2 cellular contexts compared by ENCODE assay signal in the genomic region with DNA sequence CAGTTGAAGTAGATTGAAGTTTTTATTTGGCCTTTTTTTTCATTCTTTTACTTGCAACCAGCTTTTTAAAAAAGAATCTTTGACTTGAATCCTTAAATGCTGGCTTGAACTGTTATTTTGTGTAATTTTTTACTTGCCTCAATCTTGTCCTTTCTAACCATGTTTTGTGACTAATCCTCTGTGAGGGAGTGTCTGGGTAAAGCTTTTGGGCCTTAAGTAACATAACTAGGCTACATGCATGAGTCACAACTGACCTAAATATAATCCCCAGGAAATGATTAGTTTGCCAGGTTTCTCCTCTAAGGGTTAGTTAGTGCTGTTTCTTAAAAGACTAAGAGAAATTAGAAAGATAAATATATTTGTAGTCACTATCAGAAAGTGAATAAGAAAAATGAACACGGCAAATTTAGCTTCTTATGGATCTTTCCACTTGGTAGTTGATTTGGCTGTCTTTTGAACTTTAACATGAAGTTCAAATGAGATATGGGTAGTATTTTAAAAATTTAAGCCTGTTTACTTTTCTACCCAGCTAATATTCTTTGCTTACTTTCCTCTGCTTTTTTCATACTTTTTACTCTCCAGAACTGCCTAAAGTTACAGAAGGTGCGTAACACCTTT.
A peak's percentile ranks its signal among the peaks of the same experiment; 100 is the strongest.
TF ChIP-seq lines count a peak whose summit lies in the region.

No MANE protein-coding gene starts in this region.

TF ChIP-seq in liver, 16 proteins besides CTCF, POLR2A, EP300 and RAD21:
- TF ChIP-seq HNF4A (conservative IDR thresholded peaks at IDR 0.05) (no peak), HNF4G (IDR thresholded peaks at IDR 0.05) (no peak), MAX (IDR thresholded peaks at IDR 0.05) (no peak), GABPA (IDR thresholded peaks at IDR 0.05 in 1 of 2, conservative IDR thresholded peaks at IDR 0.05 in 1 of 2) (no peak), JUND (IDR thresholded peaks at IDR 0.05) (peak; percentile 49 to 60)
TF ChIP-seq in liver: peak in this region for 1.

TF ChIP-seq in HepG2, 621 proteins besides CTCF, POLR2A, EP300 and RAD21:
- TF ChIP-seq, protein P1, sequence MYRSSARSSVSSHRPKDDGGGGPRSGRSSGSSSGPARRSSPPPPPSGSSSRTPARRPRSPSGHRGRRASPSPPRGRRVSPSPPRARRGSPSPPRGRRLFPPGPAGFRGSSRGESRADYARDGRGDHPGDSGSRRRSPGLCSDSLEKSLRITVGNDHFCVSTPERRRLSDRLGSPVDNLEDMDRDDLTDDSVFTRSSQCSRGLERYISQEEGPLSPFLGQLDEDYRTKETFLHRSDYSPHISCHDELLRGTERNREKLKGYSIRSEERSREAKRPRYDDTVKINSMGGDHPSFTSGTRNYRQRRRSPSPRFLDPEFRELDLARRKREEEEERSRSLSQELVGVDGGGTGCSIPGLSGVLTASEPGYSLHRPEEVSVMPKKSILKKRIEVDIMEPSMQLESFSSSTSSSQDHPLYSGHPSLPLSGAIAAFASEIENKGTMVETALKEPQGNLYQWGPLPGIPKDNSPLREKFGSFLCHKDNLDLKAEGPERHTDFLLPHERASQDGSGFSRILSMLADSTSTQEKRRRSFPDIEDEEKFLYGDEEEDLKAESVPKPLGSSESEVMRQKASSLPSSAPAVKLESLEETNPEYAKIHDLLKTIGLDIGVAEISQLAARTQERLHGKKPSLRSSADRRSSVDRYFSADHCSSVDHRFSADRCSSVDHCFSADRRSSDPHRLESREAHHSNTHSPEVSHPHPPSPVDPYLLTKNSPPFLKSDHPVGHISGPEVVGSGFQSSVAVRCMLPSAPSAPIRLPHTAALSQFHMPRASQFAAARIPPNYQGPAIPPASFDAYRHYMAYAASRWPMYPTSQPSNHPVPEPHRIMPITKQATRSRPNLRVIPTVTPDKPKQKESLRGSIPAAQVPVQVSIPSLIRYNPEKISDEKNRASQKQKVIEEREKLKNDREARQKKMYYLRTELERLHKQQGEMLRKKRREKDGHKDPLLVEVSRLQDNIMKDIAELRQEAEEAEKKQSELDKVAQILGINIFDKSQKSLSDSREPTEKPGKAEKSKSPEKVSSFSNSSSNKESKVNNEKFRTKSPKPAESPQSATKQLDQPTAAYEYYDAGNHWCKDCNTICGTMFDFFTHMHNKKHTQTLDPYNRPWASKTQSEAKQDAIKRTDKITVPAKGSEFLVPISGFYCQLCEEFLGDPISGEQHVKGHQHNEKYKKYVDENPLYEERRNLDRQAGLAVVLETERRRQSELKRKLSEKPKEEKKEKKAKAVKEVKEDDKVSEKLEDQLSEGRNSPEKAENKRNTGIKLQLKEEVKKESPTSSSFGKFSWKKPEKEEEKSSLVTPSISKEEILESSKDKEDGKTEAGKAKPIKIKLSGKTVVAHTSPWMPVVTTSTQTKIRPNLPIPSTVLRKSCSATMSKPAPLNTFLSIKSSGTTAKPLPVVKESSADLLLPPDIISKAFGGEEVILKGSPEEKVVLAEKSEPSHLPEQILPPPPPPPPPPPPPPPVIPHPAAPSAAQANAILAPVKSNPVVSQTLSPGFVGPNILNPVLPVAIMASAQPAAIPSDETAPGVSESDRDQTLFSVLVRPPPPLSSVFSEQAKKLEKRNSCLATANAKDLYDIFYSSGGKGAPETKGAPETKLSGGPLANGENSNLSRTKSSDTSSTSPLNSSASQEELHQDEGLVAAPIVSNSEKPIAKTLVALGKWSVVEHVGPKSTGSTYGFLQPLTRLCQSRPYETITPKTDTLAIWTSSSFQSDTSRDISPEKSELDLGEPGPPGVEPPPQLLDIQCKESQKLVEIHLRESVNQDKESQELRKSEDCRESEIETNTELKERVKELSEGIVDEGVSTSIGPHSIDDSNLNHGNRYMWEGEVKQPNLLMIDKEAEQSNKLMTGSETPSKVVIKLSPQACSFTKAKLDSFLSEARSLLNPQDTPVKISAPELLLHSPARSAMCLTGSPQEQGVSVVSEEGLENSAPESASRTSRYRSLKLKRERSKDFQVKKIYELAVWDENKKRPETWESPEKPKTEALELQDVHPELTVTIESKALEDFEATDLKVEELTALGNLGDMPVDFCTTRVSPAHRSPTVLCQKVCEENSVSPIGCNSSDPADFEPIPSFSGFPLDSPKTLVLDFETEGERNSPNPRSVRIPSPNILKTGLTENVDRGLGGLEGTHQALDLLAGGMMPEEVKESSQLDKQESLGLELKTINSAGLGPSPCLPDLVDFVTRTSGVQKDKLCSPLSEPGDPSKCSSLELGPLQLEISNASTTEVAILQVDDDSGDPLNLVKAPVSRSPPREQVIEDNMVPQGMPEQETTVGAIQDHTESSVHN (CRISPR knock-in tag; IDR thresholded peaks at IDR 0.05) = no peak
- TF ChIP-seq FOXK1 (CRISPR knock-in tag; IDR thresholded peaks at IDR 0.05; ENCODE audit: borderline replicate concordance, low read depth) (no peak), ZBTB21 (CRISPR knock-in tag; IDR thresholded peaks at IDR 0.05) (no peak), FOXM1 (CRISPR knock-in tag; IDR thresholded peaks at IDR 0.05) (no peak)
